25 cellular contexts compared by ENCODE assay signal in genomic region chr19:28377077-28377476, GRCh38.
A peak's percentile ranks its signal among the peaks of the same experiment; 100 is the strongest.
DNase-seq lines count a peak whose midpoint lies in the region; TF ChIP-seq lines count a peak whose summit lies in the region.
"Had no signal": no experiment of that assay in that cellular context is flagged by ENCODE, and none has a peak within 500 bp of the region (broad histone marks: within the 10 kb centered on the region; RNA-seq: fewer than 3 reads in every experiment).

No MANE protein-coding gene starts in this region.

- peaks cover 1% of the 10 kb centered on the region for H3K9me3 Mint-ChIP-seq in activated CD4-positive, alpha-beta T cell treated with anti-CD3 and anti-CD28 coated beads, Interleukin-2, amount 10 ng/mL, durations not matched to agents 24 days and 14 days
- H3K9me3 Mint-ChIP-seq in neural progenitor cell, result no peaks in the 10 kb centered on the region
- H3K9me3 Mint-ChIP-seq in T-helper 2 cell treated with Interferon-gamma antibody and Interleukin-4, amounts not matched to agents 5 μg/mL and 100 μg/mL, for 36 hours, result peaks cover 8% of the 10 kb centered on the region
- H3K9me3 Mint-ChIP-seq: activated T-cell treated with anti-CD3 and anti-CD28 coated beads, Interleukin-2, amount 50 U/mL, for 4 hours had no signal

- H3K9me3 ChIP-seq in MM.1S (replicated peaks; ENCODE audit: insufficient read depth, low read length), result no peaks in the 10 kb centered on the region
- H3K9me3 ChIP-seq in neural progenitor cell (ENCODE audit: low read depth), result no peaks in the 10 kb centered on the region
- H3K9me3 ChIP-seq in adrenal gland (replicated peaks in 1 of 3), result no peaks in the 10 kb centered on the region
- H3K9me3 ChIP-seq: body of pancreas, colonic mucosa, left lung, right atrium auricular region had no signal

- 25 to 33% (median 28%) methylated on average over 9 of the region's 9 CpGs for WGBS in adrenal gland, 4 donors

- H3K9me2 ChIP-seq in MM.1S (replicated peaks; ENCODE audit: insufficient read depth, low read length), result no peaks in the 10 kb centered on the region

- TF ChIP-seq POLR2A in adrenal gland (IDR thresholded peaks at IDR 0.05), result no peak

- no peak overlapping the region for H3K27ac Mint-ChIP-seq in activated CD4-positive, alpha-beta T cell treated with anti-CD3 and anti-CD28 coated beads, Interleukin-2, amount 10 ng/mL, durations not matched to agents 24 days and 14 days
- no peak overlapping the region for H3K27ac Mint-ChIP-seq in neural progenitor cell
- H3K27ac Mint-ChIP-seq in T-helper 2 cell treated with Interferon-gamma antibody and Interleukin-4, amounts not matched to agents 5 μg/mL and 100 μg/mL, for 36 hours, result no peak overlapping the region
- H3K27ac Mint-ChIP-seq: activated CD4-positive, alpha-beta memory T cell treated with anti-CD3 and anti-CD28 coated beads, Interleukin-2, amount 10 ng/mL, durations not matched to agents 7 days and 5 days; activated naive CD4-positive, alpha-beta T cell treated with anti-CD3 and anti-CD28 coated beads, Interleukin-2, amount 50 U/mL, for 24 hours had no signal

- intact Hi-C loops in activated CD4-positive, alpha-beta T cell treated with anti-CD3 and anti-CD28 coated beads, Interleukin-2, amount 10 ng/mL, durations not matched to agents 24 days and 14 days (cut with micrococcal nuclease), result no loop called here
- intact Hi-C loops in adrenal gland (cut with DNase I), result no loop called here

- H3K36me3 Mint-ChIP-seq in activated CD4-positive, alpha-beta T cell treated with anti-CD3 and anti-CD28 coated beads, Interleukin-2, amount 10 ng/mL, durations not matched to agents 24 days and 14 days (ENCODE audit: low read depth), result peaks cover 20% of the 10 kb centered on the region
- no peaks in the 10 kb centered on the region for H3K36me3 Mint-ChIP-seq in neural progenitor cell
- H3K36me3 Mint-ChIP-seq in T-helper 2 cell treated with Interferon-gamma antibody and Interleukin-4, amounts not matched to agents 5 μg/mL and 100 μg/mL, for 36 hours (ENCODE audit: low read depth), result no peaks in the 10 kb centered on the region
- H3K36me3 Mint-ChIP-seq: activated naive CD4-positive, alpha-beta T cell treated with anti-CD3 and anti-CD28 coated beads, Interleukin-2, amount 50 U/mL, for 24 hours had no signal

- H3K36me3 ChIP-seq in MM.1S (replicated peaks; ENCODE audit: insufficient read depth, low read length), result no peaks in the 10 kb centered on the region
- no peaks in the 10 kb centered on the region for H3K36me3 ChIP-seq in neural progenitor cell
- no peaks in the 10 kb centered on the region for H3K36me3 ChIP-seq in adrenal gland (replicated peaks in 1 of 2)
- H3K36me3 ChIP-seq: colonic mucosa, gastroesophageal sphincter, left lung, right atrium auricular region, tibial nerve had no signal

- H3K4me1 Mint-ChIP-seq in activated CD4-positive, alpha-beta T cell treated with anti-CD3 and anti-CD28 coated beads, Interleukin-2, amount 10 ng/mL, durations not matched to agents 24 days and 14 days, result peaks cover 10% of the 10 kb centered on the region
- no peaks in the 10 kb centered on the region for H3K4me1 Mint-ChIP-seq in neural progenitor cell
- no peaks in the 10 kb centered on the region for H3K4me1 Mint-ChIP-seq in T-helper 2 cell treated with Interferon-gamma antibody and Interleukin-4, amounts not matched to agents 5 μg/mL and 100 μg/mL, for 36 hours (ENCODE audit: low read depth)
- H3K4me1 Mint-ChIP-seq: activated CD4-positive, alpha-beta memory T cell treated with anti-CD3 and anti-CD28 coated beads, Interleukin-2, amount 10 ng/mL, durations not matched to agents 7 days and 5 days; activated naive CD4-positive, alpha-beta T cell treated with anti-CD3 and anti-CD28 coated beads, Interleukin-2, amount 50 U/mL, for 24 hours had no signal

- H3K4me3 Mint-ChIP-seq in activated CD4-positive, alpha-beta T cell treated with anti-CD3 and anti-CD28 coated beads, Interleukin-2, amount 10 ng/mL, durations not matched to agents 24 days and 14 days, result no peak overlapping the region
- H3K4me3 Mint-ChIP-seq in neural progenitor cell, result no peak overlapping the region
- H3K4me3 Mint-ChIP-seq in T-helper 2 cell treated with Interferon-gamma antibody and Interleukin-4, amounts not matched to agents 5 μg/mL and 100 μg/mL, for 36 hours, result no peak overlapping the region
- H3K4me3 Mint-ChIP-seq: activated CD4-positive, alpha-beta memory T cell treated with anti-CD3 and anti-CD28 coated beads, Interleukin-2, amount 10 ng/mL, durations not matched to agents 7 days and 5 days; activated naive CD4-positive, alpha-beta T cell treated with anti-CD3 and anti-CD28 coated beads, Interleukin-2, amount 50 U/mL, for 24 hours; activated T-cell treated with anti-CD3 and anti-CD28 coated beads, Interleukin-2, amount 50 U/mL, for 4 hours had no signal

- H3K4me2 ChIP-seq in MM.1S (ENCODE audit: low read depth, low read length), result no peak overlapping the region
- no peak overlapping the region for H3K4me2 ChIP-seq in neural progenitor cell

- TF ChIP-seq CTCF in MM.1S (IDR thresholded peaks at IDR 0.05; ENCODE audit: low read length) (no peak), neural progenitor cell (IDR thresholded peaks at IDR 0.05) (no peak), adrenal gland (IDR thresholded peaks at IDR 0.05) (no peak)

- H3K4me1 ChIP-seq in MM.1S (ENCODE audit: low read length) (no peaks in the 10 kb centered on the region), neural progenitor cell (no peaks in the 10 kb centered on the region), adrenal gland (replicated peaks in 1 of 2) (no peaks in the 10 kb centered on the region)
- H3K4me1 ChIP-seq: body of pancreas, colonic mucosa, gastroesophageal sphincter, left lung, right atrium auricular region, tibial nerve had no signal

- no peaks in the 10 kb centered on the region for H3K27me3 ChIP-seq in MM.1S (replicated peaks; ENCODE audit: insufficient read depth, low read length)
- no peaks in the 10 kb centered on the region for H3K27me3 ChIP-seq in neural progenitor cell
- H3K27me3 ChIP-seq in adrenal gland, result no peaks in the 10 kb centered on the region
- H3K27me3 ChIP-seq: body of pancreas, colonic mucosa, left lung, right atrium auricular region, tibial nerve had no signal

- H2AFZ ChIP-seq in MM.1S (ENCODE audit: low read length) (no peak overlapping the region), neural progenitor cell (replicated peaks) (no peak overlapping the region)

- H4K20me1 ChIP-seq in MM.1S (ENCODE audit: insufficient read depth, low read length), result no peaks in the 10 kb centered on the region; the same call in 1 of the 2 replicates
- no peaks in the 10 kb centered on the region for H4K20me1 ChIP-seq in neural progenitor cell (ENCODE audit: low read depth)

- H3K27me3 Mint-ChIP-seq in activated CD4-positive, alpha-beta T cell treated with anti-CD3 and anti-CD28 coated beads, Interleukin-2, amount 10 ng/mL, durations not matched to agents 24 days and 14 days, result no peaks in the 10 kb centered on the region
- H3K27me3 Mint-ChIP-seq in neural progenitor cell (ENCODE audit: insufficient read depth, low read depth), result peaks cover 3% of the 10 kb centered on the region
- no peaks in the 10 kb centered on the region for H3K27me3 Mint-ChIP-seq in T-helper 2 cell treated with Interferon-gamma antibody and Interleukin-4, amounts not matched to agents 5 μg/mL and 100 μg/mL, for 36 hours (ENCODE audit: low read depth)
- H3K27me3 Mint-ChIP-seq: activated CD4-positive, alpha-beta memory T cell treated with anti-CD3 and anti-CD28 coated beads, Interleukin-2, amount 10 ng/mL, durations not matched to agents 7 days and 5 days; activated naive CD4-positive, alpha-beta T cell treated with anti-CD3 and anti-CD28 coated beads, Interleukin-2, amount 50 U/mL, for 24 hours had no signal

- H3K27ac ChIP-seq in MM.1S (ENCODE audit: low read length) (no peak overlapping the region), neural progenitor cell (no peak overlapping the region), adrenal gland (no peak overlapping the region)
- H3K27ac ChIP-seq: body of pancreas, C4-2B, colonic mucosa, gastroesophageal sphincter, HL-60, left lung, right atrium auricular region, SK-N-MC, tibial nerve had no signal

- H3K9ac ChIP-seq in MM.1S (ENCODE audit: low read length) (no peak overlapping the region), neural progenitor cell (no peak overlapping the region)

- no peaks in the 10 kb centered on the region for H3F3A ChIP-seq in MM.1S (ENCODE audit: insufficient read depth, low read length)
- no peaks in the 10 kb centered on the region for H3F3A ChIP-seq in neural progenitor cell (ENCODE audit: low read depth)

- peak; percentile 77 for DNase-seq in activated CD4-positive, alpha-beta T cell treated with anti-CD3 and anti-CD28 coated beads, Interleukin-2, amount 10 ng/mL, durations not matched to agents 24 days and 14 days
- no peak for DNase-seq in activated CD4-positive, alpha-beta T cell treated with anti-CD3 and anti-CD28 coated beads for 4 hours
- DNase-seq in MM.1S, result peak; percentile 36
- peak; percentile 5 for DNase-seq in dermis blood vessel endothelial cell
- DNase-seq in neural progenitor cell (ENCODE audit: low spot score), result peak; percentile 43
- no peak for DNase-seq in NCI-H1436 (lab: John Stamatoyannopoulos, UW)
- no peak for DNase-seq in T-helper 2 cell treated with Interferon-gamma antibody and Interleukin-4, amounts not matched to agents 5 μg/mL and 100 μg/mL, for 36 hours (ENCODE audit: low spot score)
- DNase-seq in adrenal gland, result no peak
- DNase-seq: activated CD4-positive, alpha-beta memory T cell treated with anti-CD3 and anti-CD28 coated beads, Interleukin-2, amount 10 ng/mL, durations not matched to agents 7 days and 5 days; activated T-cell treated with anti-CD3 and anti-CD28 coated beads, Interleukin-2, amount 50 U/mL, for 4 hours; body of pancreas; colonic mucosa; KG1; left lung; NCI-H1105; NCI-H2171; nucleus accumbens; stimulated activated naive CD8-positive, alpha-beta T cell treated with anti-CD3 and anti-CD28 coated beads, Interleukin-15, Interleukin-2, amounts not matched to agents 100 U/mL and 50 U/mL, for 24 hours had no signal

- H3K79me2 ChIP-seq in MM.1S (ENCODE audit: low read length), result no peaks in the 10 kb centered on the region
- no peaks in the 10 kb centered on the region for H3K79me2 ChIP-seq in neural progenitor cell (ENCODE audit: low read depth)

- H3K4me3 ChIP-seq in MM.1S (ENCODE audit: low read length) (no peak overlapping the region), neural progenitor cell (no peak overlapping the region), adrenal gland (no peak overlapping the region)
- H3K4me3 ChIP-seq: body of pancreas, colonic mucosa, gastroesophageal sphincter, left lung, right atrium auricular region, SK-N-MC, tibial nerve had no signal

Comparison
In these comparisons a context has a peak if more than half of its experiments do, and no peak if none do; other contexts are left out.
1. DNase-seq: peak in activated CD4-positive, alpha-beta T cell treated with anti-CD3 and anti-CD28 coated beads, Interleukin-2, amount 10 ng/mL, durations not matched to agents 24 days and 14 days (single experiment), MM.1S (single experiment), dermis blood vessel endothelial cell (single experiment) and neural progenitor cell (single experiment); none in activated CD4-positive, alpha-beta T cell treated with anti-CD3 and anti-CD28 coated beads for 4 hours (0 of 2), NCI-H1436 (single experiment), T-helper 2 cell treated with Interferon-gamma antibody and Interleukin-4, amounts not matched to agents 5 μg/mL and 100 μg/mL, for 36 hours (single experiment) and adrenal gland (0 of 7).